Comparison of ENCODE assay signal across 1 cellular context in the genomic region with DNA sequence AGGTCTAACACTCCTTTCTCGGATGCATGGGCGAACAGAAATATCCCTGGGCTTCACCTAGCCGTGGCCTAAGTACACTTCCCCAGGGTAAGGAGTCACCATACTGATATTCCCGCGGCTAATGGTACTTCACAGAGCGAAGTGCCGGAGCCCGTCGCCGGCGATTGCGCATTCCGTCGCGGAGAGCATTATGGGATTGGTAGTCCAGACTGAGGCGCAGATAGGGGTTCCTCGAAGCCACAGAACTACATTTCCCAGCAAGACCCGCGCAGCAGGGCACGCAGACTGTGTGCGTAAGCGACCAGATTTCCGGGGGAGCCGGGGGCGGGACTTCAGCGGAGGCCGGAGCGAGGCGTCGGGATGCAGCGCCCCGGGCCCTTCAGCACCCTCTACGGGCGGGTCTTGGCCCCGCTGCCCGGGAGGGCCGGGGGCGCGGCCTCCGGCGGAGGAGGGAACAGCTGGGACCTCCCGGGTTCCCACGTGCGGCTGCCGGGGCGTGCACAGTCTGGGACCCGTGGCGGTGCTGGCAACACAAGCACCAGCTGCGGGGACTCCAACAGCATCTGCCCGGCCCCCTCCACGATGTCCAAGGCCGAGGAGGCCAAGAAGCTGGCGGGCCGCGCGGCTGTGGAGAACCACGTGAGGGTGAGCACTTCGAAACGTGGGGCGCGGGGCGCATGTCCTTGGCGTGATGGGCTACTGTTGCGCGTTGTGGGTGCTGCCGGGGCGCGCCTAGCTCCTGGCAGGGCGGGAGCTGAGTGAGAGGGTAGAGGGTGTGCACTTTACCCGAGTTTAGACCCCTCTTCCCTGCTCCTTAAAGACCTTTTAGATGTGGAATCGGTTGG.
TF ChIP-seq lines count a peak whose summit lies in the region.

A gene (plus strand): TSS at position 335 of the 845 bp plus-strand sequence. CDS start 26 bp downstream, at position 361.

TF ChIP-seq in K562, 482 proteins besides CTCF, POLR2A, EP300 and RAD21 (continued from another document and continues in another):
- TF ChIP-seq, protein P1, sequence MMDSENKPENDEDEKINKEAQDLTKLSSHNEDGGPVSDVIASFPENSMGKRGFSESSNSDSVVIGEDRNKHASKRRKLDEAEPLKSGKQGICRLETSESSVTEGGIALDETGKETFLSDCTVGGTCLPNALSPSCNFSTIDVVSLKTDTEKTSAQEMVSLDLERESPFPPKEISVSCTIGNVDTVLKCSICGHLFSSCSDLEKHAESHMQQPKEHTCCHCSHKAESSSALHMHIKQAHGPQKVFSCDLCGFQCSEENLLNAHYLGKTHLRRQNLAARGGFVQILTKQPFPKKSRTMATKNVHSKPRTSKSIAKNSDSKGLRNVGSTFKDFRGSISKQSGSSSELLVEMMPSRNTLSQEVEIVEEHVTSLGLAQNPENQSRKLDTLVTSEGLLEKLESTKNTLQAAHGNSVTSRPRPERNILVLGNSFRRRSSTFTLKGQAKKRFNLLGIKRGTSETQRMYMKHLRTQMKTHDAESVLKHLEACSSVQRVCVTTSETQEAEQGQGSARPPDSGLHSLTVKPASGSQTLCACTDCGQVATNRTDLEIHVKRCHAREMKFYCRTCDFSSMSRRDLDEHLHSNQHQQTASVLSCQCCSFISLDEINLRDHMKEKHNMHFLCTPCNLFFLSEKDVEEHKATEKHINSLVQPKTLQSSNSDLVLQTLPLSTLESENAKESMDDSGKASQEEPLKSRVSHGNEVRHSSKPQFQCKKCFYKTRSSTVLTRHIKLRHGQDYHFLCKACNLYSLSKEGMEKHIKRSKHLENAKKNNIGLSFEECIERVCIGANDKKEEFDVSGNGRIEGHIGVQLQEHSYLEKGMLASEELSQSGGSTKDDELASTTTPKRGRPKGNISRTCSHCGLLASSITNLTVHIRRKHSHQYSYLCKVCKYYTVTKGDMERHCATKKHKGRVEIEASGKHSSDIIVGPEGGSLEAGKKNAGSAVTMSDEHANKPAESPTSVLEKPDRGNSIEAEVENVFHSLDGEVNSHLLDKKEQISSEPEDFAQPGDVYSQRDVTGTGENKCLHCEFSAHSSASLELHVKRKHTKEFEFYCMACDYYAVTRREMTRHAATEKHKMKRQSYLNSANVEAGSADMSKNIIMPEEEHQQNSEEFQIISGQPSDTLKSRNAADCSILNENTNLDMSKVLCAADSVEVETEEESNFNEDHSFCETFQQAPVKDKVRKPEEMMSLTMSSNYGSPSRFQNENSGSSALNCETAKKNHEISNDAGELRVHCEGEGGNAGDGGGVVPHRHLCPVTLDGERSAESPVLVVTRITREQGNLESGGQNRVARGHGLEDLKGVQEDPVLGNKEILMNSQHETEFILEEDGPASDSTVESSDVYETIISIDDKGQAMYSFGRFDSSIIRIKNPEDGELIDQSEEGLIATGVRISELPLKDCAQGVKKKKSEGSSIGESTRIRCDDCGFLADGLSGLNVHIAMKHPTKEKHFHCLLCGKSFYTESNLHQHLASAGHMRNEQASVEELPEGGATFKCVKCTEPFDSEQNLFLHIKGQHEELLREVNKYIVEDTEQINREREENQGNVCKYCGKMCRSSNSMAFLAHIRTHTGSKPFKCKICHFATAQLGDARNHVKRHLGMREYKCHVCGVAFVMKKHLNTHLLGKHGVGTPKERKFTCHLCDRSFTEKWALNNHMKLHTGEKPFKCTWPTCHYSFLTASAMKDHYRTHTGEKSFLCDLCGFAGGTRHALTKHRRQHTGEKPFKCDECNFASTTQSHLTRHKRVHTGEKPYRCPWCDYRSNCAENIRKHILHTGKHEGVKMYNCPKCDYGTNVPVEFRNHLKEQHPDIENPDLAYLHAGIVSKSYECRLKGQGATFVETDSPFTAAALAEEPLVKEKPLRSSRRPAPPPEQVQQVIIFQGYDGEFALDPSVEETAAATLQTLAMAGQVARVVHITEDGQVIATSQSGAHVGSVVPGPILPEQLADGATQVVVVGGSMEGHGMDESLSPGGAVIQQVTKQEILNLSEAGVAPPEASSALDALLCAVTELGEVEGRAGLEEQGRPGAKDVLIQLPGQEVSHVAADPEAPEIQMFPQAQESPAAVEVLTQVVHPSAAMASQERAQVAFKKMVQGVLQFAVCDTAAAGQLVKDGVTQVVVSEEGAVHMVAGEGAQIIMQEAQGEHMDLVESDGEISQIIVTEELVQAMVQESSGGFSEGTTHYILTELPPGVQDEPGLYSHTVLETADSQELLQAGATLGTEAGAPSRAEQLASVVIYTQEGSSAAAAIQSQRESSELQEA (IDR thresholded peaks at IDR 0.05; ENCODE audit: low read depth), result no peak
- TF ChIP-seq KAT7 (CRISPR knock-in tag; IDR thresholded peaks at IDR 0.05; ENCODE audit: borderline replicate concordance) (no peak), FOXA3 (CRISPR knock-in tag; conservative IDR thresholded peaks at IDR 0.05 in 1 of 2, IDR thresholded peaks at IDR 0.05 in 1 of 2) (peak in 1 of 2 experiments; percentile 69; a peak in 1 of 4 replicates), ZKSCAN3 (CRISPR knock-in tag; IDR thresholded peaks at IDR 0.05) (no peak), POLR2B (IDR thresholded peaks at IDR 0.05; ENCODE audit: low read depth, partially characterized antibody) (peak; percentile 63), CCNT2 (IDR thresholded peaks at IDR 0.05; ENCODE audit: borderline replicate concordance, extremely low read depth, insufficient read length, low read depth, low read length) (peak; percentile 72), ZNF766 (CRISPR knock-in tag; conservative IDR thresholded peaks at IDR 0.05) (peak; percentile 85; the same call in 1 of the 2 replicates), MYBL2 (IDR thresholded peaks at IDR 0.05; ENCODE audit: low read depth) (no peak), MYBL2 (CRISPR knock-in tag; IDR thresholded peaks at IDR 0.05; ENCODE audit: borderline replicate concordance) (no peak), RBM34 (IDR thresholded peaks at IDR 0.05; ENCODE audit: borderline replicate concordance, insufficient read depth, low read length) (0 out of 2 replicates have a peak, but pooled peaks have one; percentile 52), ZNF197 (CRISPR knock-in tag; IDR thresholded peaks at IDR 0.05; ENCODE audit: low read depth) (peak; percentile 85; the same call in 1 of the 2 replicates), NCOA4 (IDR thresholded peaks at IDR 0.05; ENCODE audit: partially characterized antibody) (no peak), HLTF (IDR thresholded peaks at IDR 0.05) (no peak), ZNF668 (CRISPR knock-in tag; IDR thresholded peaks at IDR 0.05) (no peak), ZSCAN32 (CRISPR knock-in tag; IDR thresholded peaks at IDR 0.05) (no peak), SOX6 (IDR thresholded peaks at IDR 0.05) (no peak), PHF21A (IDR thresholded peaks at IDR 0.05; ENCODE audit: borderline replicate concordance, low read depth) (0 out of 2 replicates have a peak, but pooled peaks have one; percentile 33), KLF1 (tag; IDR thresholded peaks at IDR 0.05) (no peak), TCF7L2 (IDR thresholded peaks at IDR 0.05; ENCODE audit: low read depth, low read length) (no peak)
- TF ChIP-seq, protein P2, sequence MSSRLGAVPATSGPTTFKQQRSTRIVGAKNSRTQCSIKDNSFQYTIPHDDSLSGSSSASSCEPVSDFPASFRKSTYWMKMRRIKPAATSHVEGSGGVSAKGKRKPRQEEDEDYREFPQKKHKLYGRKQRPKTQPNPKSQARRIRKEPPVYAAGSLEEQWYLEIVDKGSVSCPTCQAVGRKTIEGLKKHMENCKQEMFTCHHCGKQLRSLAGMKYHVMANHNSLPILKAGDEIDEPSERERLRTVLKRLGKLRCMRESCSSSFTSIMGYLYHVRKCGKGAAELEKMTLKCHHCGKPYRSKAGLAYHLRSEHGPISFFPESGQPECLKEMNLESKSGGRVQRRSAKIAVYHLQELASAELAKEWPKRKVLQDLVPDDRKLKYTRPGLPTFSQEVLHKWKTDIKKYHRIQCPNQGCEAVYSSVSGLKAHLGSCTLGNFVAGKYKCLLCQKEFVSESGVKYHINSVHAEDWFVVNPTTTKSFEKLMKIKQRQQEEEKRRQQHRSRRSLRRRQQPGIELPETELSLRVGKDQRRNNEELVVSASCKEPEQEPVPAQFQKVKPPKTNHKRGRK (tag; IDR thresholded peaks at IDR 0.05), result no peak
- TF ChIP-seq, protein P3, sequence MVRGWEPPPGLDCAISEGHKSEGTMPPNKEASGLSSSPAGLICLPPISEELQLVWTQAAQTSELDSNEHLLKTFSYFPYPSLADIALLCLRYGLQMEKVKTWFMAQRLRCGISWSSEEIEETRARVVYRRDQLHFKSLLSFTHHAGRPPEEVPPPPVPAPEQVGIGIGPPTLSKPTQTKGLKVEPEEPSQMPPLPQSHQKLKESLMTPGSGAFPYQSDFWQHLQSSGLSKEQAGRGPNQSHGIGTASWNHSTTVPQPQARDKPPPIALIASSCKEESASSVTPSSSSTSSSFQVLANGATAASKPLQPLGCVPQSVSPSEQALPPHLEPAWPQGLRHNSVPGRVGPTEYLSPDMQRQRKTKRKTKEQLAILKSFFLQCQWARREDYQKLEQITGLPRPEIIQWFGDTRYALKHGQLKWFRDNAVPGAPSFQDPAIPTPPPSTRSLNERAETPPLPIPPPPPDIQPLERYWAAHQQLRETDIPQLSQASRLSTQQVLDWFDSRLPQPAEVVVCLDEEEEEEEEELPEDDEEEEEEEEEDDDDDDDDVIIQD (CRISPR knock-in tag; IDR thresholded peaks at IDR 0.05), result no peak
- TF ChIP-seq, protein P4, sequence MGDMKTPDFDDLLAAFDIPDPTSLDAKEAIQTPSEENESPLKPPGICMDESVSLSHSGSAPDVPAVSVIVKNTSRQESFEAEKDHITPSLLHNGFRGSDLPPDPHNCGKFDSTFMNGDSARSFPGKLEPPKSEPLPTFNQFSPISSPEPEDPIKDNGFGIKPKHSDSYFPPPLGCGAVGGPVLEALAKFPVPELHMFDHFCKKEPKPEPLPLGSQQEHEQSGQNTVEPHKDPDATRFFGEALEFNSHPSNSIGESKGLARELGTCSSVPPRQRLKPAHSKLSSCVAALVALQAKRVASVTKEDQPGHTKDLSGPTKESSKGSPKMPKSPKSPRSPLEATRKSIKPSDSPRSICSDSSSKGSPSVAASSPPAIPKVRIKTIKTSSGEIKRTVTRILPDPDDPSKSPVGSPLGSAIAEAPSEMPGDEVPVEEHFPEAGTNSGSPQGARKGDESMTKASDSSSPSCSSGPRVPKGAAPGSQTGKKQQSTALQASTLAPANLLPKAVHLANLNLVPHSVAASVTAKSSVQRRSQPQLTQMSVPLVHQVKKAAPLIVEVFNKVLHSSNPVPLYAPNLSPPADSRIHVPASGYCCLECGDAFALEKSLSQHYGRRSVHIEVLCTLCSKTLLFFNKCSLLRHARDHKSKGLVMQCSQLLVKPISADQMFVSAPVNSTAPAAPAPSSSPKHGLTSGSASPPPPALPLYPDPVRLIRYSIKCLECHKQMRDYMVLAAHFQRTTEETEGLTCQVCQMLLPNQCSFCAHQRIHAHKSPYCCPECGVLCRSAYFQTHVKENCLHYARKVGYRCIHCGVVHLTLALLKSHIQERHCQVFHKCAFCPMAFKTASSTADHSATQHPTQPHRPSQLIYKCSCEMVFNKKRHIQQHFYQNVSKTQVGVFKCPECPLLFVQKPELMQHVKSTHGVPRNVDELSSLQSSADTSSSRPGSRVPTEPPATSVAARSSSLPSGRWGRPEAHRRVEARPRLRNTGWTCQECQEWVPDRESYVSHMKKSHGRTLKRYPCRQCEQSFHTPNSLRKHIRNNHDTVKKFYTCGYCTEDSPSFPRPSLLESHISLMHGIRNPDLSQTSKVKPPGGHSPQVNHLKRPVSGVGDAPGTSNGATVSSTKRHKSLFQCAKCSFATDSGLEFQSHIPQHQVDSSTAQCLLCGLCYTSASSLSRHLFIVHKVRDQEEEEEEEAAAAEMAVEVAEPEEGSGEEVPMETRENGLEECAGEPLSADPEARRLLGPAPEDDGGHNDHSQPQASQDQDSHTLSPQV (IDR thresholded peaks at IDR 0.05), result peak; percentile 86
- TF ChIP-seq, protein P5, sequence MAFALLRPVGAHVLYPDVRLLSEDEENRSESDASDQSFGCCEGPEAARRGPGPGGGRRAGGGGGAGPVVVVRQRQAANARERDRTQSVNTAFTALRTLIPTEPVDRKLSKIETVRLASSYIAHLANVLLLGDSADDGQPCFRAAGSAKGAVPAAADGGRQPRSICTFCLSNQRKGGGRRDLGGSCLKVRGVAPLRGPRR (CRISPR knock-in tag; IDR thresholded peaks at IDR 0.05), result no peak
- TF ChIP-seq, protein P6, sequence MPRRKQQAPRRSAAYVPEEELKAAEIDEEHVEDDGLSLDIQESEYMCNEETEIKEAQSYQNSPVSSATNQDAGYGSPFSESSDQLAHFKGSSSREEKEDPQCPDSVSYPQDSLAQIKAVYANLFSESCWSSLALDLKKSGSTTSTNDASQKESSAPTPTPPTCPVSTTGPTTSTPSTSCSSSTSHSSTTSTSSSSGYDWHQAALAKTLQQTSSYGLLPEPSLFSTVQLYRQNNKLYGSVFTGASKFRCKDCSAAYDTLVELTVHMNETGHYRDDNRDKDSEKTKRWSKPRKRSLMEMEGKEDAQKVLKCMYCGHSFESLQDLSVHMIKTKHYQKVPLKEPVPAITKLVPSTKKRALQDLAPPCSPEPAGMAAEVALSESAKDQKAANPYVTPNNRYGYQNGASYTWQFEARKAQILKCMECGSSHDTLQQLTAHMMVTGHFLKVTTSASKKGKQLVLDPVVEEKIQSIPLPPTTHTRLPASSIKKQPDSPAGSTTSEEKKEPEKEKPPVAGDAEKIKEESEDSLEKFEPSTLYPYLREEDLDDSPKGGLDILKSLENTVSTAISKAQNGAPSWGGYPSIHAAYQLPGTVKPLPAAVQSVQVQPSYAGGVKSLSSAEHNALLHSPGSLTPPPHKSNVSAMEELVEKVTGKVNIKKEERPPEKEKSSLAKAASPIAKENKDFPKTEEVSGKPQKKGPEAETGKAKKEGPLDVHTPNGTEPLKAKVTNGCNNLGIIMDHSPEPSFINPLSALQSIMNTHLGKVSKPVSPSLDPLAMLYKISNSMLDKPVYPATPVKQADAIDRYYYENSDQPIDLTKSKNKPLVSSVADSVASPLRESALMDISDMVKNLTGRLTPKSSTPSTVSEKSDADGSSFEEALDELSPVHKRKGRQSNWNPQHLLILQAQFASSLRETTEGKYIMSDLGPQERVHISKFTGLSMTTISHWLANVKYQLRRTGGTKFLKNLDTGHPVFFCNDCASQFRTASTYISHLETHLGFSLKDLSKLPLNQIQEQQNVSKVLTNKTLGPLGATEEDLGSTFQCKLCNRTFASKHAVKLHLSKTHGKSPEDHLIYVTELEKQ (CRISPR knock-in tag; IDR thresholded peaks at IDR 0.05), result no peak
- TF ChIP-seq, protein P7, sequence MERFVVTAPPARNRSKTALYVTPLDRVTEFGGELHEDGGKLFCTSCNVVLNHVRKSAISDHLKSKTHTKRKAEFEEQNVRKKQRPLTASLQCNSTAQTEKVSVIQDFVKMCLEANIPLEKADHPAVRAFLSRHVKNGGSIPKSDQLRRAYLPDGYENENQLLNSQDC (CRISPR knock-in tag; IDR thresholded peaks at IDR 0.05), result no peak
- TF ChIP-seq, protein P8, sequence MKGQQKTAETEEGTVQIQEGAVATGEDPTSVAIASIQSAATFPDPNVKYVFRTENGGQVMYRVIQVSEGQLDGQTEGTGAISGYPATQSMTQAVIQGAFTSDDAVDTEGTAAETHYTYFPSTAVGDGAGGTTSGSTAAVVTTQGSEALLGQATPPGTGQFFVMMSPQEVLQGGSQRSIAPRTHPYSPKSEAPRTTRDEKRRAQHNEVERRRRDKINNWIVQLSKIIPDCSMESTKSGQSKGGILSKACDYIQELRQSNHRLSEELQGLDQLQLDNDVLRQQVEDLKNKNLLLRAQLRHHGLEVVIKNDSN (CRISPR knock-in tag; IDR thresholded peaks at IDR 0.05), result peak; percentile 84
- TF ChIP-seq, protein P9, sequence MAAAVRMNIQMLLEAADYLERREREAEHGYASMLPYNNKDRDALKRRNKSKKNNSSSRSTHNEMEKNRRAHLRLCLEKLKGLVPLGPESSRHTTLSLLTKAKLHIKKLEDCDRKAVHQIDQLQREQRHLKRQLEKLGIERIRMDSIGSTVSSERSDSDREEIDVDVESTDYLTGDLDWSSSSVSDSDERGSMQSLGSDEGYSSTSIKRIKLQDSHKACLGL (CRISPR knock-in tag; IDR thresholded peaks at IDR 0.05; ENCODE audit: borderline replicate concordance, poor library complexity, severe bottlenecking), result peak; percentile 88
